ENCODE assay signal across 26 cellular contexts in the genomic region with DNA sequence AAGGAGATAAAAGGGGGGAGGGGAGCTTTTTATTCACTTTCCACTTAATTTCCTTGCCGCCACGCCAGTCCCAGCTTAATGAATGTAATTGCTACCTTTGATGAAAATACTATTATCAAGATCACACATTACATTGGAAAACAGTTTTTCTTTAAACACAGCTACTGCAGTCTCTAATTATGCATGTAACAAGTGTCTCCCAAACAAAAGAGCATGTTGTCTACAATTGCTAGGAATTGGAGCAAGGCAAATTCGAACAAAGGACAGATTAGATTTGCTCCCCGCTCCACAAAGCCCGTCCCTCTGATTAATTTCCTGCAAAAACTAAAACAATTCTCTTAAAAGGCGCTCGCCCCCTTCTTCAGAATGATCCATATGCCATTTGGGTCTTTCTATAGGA.
DNase-seq lines count a peak whose midpoint lies in the region.
"Had no signal": no experiment of that assay in that cellular context is flagged by ENCODE, and none has a peak within 500 bp of the region (broad histone marks: within the 10 kb centered on the region; RNA-seq: fewer than 3 reads in every experiment).

No MANE protein-coding gene starts in this region.

- peak; percentile 6 for DNase-seq in NCI-H2107 treated with DMSO at 0.1 percent for 48 hours (lab: John Stamatoyannopoulos, UW; ENCODE audit: unreplicated experiment)
- no peak for DNase-seq in NCI-H2107 (lab: John Stamatoyannopoulos, UW)
- DNase-seq in NCI-H748 (lab: John Stamatoyannopoulos, UW; ENCODE audit: unreplicated experiment) = peak; percentile 93
- DNase-seq in SIG-M5 treated with dmso at 0.1 percent for 504 hours (lab: John Stamatoyannopoulos, UW; ENCODE audit: unreplicated experiment) = no peak
- no peak for DNase-seq in NCI-H2171 (lab: John Stamatoyannopoulos, UW)
- no peak for DNase-seq in COLO668 (lab: John Stamatoyannopoulos, UW; ENCODE audit: unreplicated experiment)
- no peak for DNase-seq in T1000 (lab: John Stamatoyannopoulos, UW)
- DNase-seq: 8988T; activated CD4-positive, CD25-positive, alpha-beta regulatory T cell treated with anti-CD3 and anti-CD28 coated beads, Interleukin-2, amount 50 U/mL, for 72 hours; activated CD8-positive, alpha-beta T cell treated with anti-CD3 and anti-CD28 coated beads for 36 hours; CD4-positive, alpha-beta T cell; DMS 273 treated with DMSO at 0.1 percent for 48 hours; EL; left colon; mammary epithelial cell; NCI-H2029; NCI-H510A treated with DMSO at 0.1 percent for 48 hours; RPMI8226; stimulated activated CD4-positive, alpha-beta T cell treated with anti-CD3 and anti-CD28 coated beads, Interleukin-15, amount 100 ng/mL, for 24 hours; stimulated activated naive CD4-positive, alpha-beta T cell treated with Interleukin-2 at 50 U/mL for 16 hours had no signal

- peak overlapping the region; percentile 24 for H3K27ac ChIP-seq in layer of hippocampus (ENCODE audit: low read depth, low read length)
- H3K27ac ChIP-seq: ascending aorta, cardiac muscle cell, hepatocyte, neutrophil, prostate gland had no signal

- H3K27me3 ChIP-seq in layer of hippocampus (ENCODE audit: control insufficient read depth, insufficient read depth, low read length) = no peaks in the 10 kb centered on the region
- H3K27me3 ChIP-seq: ascending aorta, cardiac muscle cell had no signal

Comparison
In these comparisons a context has a peak if more than half of its experiments do, and no peak if none do; other contexts are left out.
1. DNase-seq: peak in NCI-H2107 treated with DMSO at 0.1 percent for 48 hours (single experiment) and NCI-H748 (single experiment); none in NCI-H2107 (single experiment), SIG-M5 treated with dmso at 0.1 percent for 504 hours (single experiment), NCI-H2171 (single experiment), COLO668 (single experiment) and T1000 (single experiment).